ENCODE assay signal across 8 cellular contexts in genomic region chr12:10749700-10750384, GRCh38. TPM values are rescaled to one million over a fixed set of nuclear protein-coding genes. Genes with fewer than 3 reads are reported as not detected.
DNase-seq lines count a peak whose midpoint lies in the region; ATAC-seq and TF ChIP-seq lines count a peak whose summit lies in the region.

No MANE protein-coding gene starts in this region.

- POLR2A ChIA-PET in RWPE1 (lab: Yijun Ruan, JAX; ENCODE audit: low non-redundant PET): no interaction called here

- H2AFZ ChIP-seq in Karpas-422 (ENCODE audit: low read length): no peak overlapping the region; the same call in 1 of the 2 replicates

- H4K20me1 ChIP-seq in Karpas-422 (ENCODE audit: insufficient read depth, low read depth, low read length): no peaks in the 10 kb centered on the region

- H3K4me1 ChIP-seq in Karpas-422 (ENCODE audit: low read length): 0 out of 2 replicates have a peak, but pooled peaks cover 2% of the 10 kb centered on the region
- peaks cover 5 to 8% of the 10 kb centered on the region in 2 experiments for H3K4me1 ChIP-seq in neutrophil (ENCODE audit: control insufficient read depth in 1 of 2, insufficient read depth in 1 of 2, low read depth in 1 of 2, low read length in 1 of 2)

- H3K9ac ChIP-seq in Karpas-422 (ENCODE audit: low read length): no peak overlapping the region

- no peak overlapping the region for H3K4me3 ChIP-seq in Karpas-422 (ENCODE audit: low read length)
- H3K4me3 ChIP-seq in foreskin fibroblast (ENCODE audit: low read depth in 1 of 2, low read length in 2 of 2): peak overlapping the region; percentile 30 to 49
- peak overlapping the region in 1 of 2 experiments; percentile 7 for H3K4me3 ChIP-seq in neutrophil (ENCODE audit: low read depth in 1 of 2, low read length in 1 of 2)

- H3K36me3 ChIP-seq in Karpas-422 (ENCODE audit: insufficient read depth, low read length) (no peaks in the 10 kb centered on the region), neutrophil (no peaks in the 10 kb centered on the region)

- CTCF ChIA-PET in RWPE1 (lab: Yijun Ruan, JAX): interaction anchor here (0.5 to 1.8 kb wide), 12 partner anchors 10 to 1331 kb away, joined by 3 to 10 read pairs (median 4); no protein-coding TSS in a partner anchor

- H3K79me2 ChIP-seq in Karpas-422 (ENCODE audit: low read length): no peaks in the 10 kb centered on the region

- H3K9me3 ChIP-seq in Karpas-422 (ENCODE audit: low read length): no peaks in the 10 kb centered on the region
- H3K9me3 ChIP-seq in neutrophil: no peaks in the 10 kb centered on the region

- ATAC-seq in GM21723 (IDR thresholded peaks at IDR 0.05; ENCODE audit: unreplicated experiment): peak; percentile 95

- no peaks in the 10 kb centered on the region for H3K9me2 ChIP-seq in Karpas-422 (replicated peaks; ENCODE audit: insufficient read depth, low read length)

- peak; percentile 78 for DNase-seq in DMS79 treated with DMSO at 0.1 percent for 48 hours (lab: John Stamatoyannopoulos, UW)
- peak; percentile 91 for DNase-seq in Karpas-422
- peak; percentile 76 for DNase-seq in RWPE1 (ENCODE audit: low spot score)
- DNase-seq in activated T-helper 9 cell treated with anti-CD3 and anti-CD28 coated beads, Interleukin-2, amount 50 U/mL, for 16 hours (ENCODE audit: low read depth): peak; percentile 30
- peak; percentile 86 to 94 for DNase-seq in foreskin fibroblast
- DNase-seq in substantia nigra (lab: John Stamatoyannopoulos, UW): peak in 44 of 49 donors; percentile 7 to 85 (median 54)

- H3K27me3 ChIP-seq in Karpas-422 (ENCODE audit: low read length): no peaks in the 10 kb centered on the region
- H3K27me3 ChIP-seq in neutrophil: peaks cover 50% of the 10 kb centered on the region

- no peak overlapping the region for H3K4me2 ChIP-seq in Karpas-422 (ENCODE audit: low read depth, low read length, poor library complexity, severe bottlenecking)

- TF ChIP-seq CTCF in RWPE1 (conservative IDR thresholded peaks at IDR 0.05; ENCODE audit: low read depth) (peak; percentile 82), foreskin fibroblast (IDR thresholded peaks at IDR 0.05; ENCODE audit: low read depth, low read length) (peak; percentile 90), neutrophil (IDR thresholded peaks at IDR 0.05) (peak; percentile 20)

- H3K27ac ChIP-seq in Karpas-422 (ENCODE audit: low read length): no peak overlapping the region
- H3K27ac ChIP-seq in RWPE1: no peak overlapping the region
- H3K27ac ChIP-seq in neutrophil: no peak overlapping the region
- H3K27ac ChIP-seq in substantia nigra (ENCODE audit: low read depth, low read length, poor library complexity, severe bottlenecking): peak overlapping the region; percentile 46

RNA-seq across cellular contexts. Expression of gene YBX3, which starts 26.7 kb away (rescaled TPM):
- total RNA-seq in Karpas-422 (2014; rRNA removed; shearing (Covaris generic); ENCODE audit: low replicate concordance): not detected in 2 replicates

RNA-seq across cellular contexts. Expression of gene TAS2R7, which starts 52.6 kb away (rescaled TPM):
- total RNA-seq in Karpas-422 (2014; rRNA removed; shearing (Covaris generic); ENCODE audit: low replicate concordance): 0.47 TPM in 1 of 2 replicates, not detected in the other

RNA-seq across cellular contexts. Expression of gene TAS2R8, which starts 57.2 kb away (rescaled TPM):
- total RNA-seq in Karpas-422 (2014; rRNA removed; shearing (Covaris generic); ENCODE audit: low replicate concordance): 0.52 TPM in 1 of 2 replicates, not detected in the other

Comparison
In these comparisons a context has a peak if more than half of its experiments do, and no peak if none do; other contexts are left out.
1. DNase-seq: peak in every context shown above with its lines; median percentile 91 in Karpas-422; 90 in foreskin fibroblast; 78 in DMS79 treated with DMSO at 0.1 percent for 48 hours; 76 in RWPE1; 54 in substantia nigra; 30 in activated T-helper 9 cell treated with anti-CD3 and anti-CD28 coated beads, Interleukin-2, amount 50 U/mL, for 16 hours.
2. CTCF ChIP-seq: peak in every context shown above with its lines; median percentile 90 in foreskin fibroblast; 82 in RWPE1; 20 in neutrophil.